ENCODE assay signal across 8 cellular contexts in genomic region chr11:68751331-68751856, GRCh38. TPM values are rescaled to one million over a fixed set of nuclear protein-coding genes. Genes with fewer than 3 reads are reported as not detected.
DNase-seq lines count a peak whose midpoint lies in the region; ATAC-seq lines count a peak whose summit lies in the region.

TESMIN (minus strand) TSS chr11:68751520; CDS start chr11:68750660, 860 bp downstream.

- peaks cover 11% of the 10 kb centered on the region for H3K4me1 Mint-ChIP-seq in activated CD4-positive, alpha-beta memory T cell treated with anti-CD3 and anti-CD28 coated beads, Interleukin-2, amount 10 ng/mL, durations not matched to agents 7 days and 5 days

- H3K36me3 ChIP-seq in ectodermal cell (ENCODE audit: control insufficient read depth, insufficient read depth, low read length), result no peaks in the 10 kb centered on the region

- no peak within 1 kb of the TSS for H3K27ac Mint-ChIP-seq in activated CD4-positive, alpha-beta memory T cell treated with anti-CD3 and anti-CD28 coated beads, Interleukin-2, amount 10 ng/mL, durations not matched to agents 7 days and 5 days

- peaks cover 7% of the 10 kb centered on the region for H3K4me1 ChIP-seq in ectodermal cell (ENCODE audit: control insufficient read depth, insufficient read depth, low read length)

- POLR2A ChIA-PET in activated CD4-positive, alpha-beta memory T cell treated with anti-CD3 and anti-CD28 coated beads, Interleukin-2, amount 10 ng/mL, durations not matched to agents 7 days and 5 days (lab: Charles Lee), result no interaction called here

- 4% methylated on average over 42 of the region's 42 CpGs for WGBS in ectodermal cell, 2 experiments

- CTCF ChIA-PET in activated CD4-positive, alpha-beta memory T cell treated with anti-CD3 and anti-CD28 coated beads, Interleukin-2, amount 10 ng/mL, durations not matched to agents 7 days and 5 days (lab: Charles Lee), result interaction anchor here (1.4 kb wide), 1 partner anchor 19 kb away, joined by 3 read pairs; no protein-coding TSS in a partner anchor

- ATAC-seq in HG03103 (IDR thresholded peaks at IDR 0.05; ENCODE audit: low read depth, unreplicated experiment) (peak; percentile 80), GM19467 (IDR thresholded peaks at IDR 0.05; ENCODE audit: unreplicated experiment) (no peak)

- H3K27me3 ChIP-seq in ectodermal cell (ENCODE audit: control insufficient read depth, insufficient read depth, low read length, poor library complexity, severe bottlenecking), result peaks cover 15% of the 10 kb centered on the region

- H3K27me3 Mint-ChIP-seq in activated CD4-positive, alpha-beta memory T cell treated with anti-CD3 and anti-CD28 coated beads, Interleukin-2, amount 10 ng/mL, durations not matched to agents 7 days and 5 days, result no peaks in the 10 kb centered on the region

- no peaks in the 10 kb centered on the region for H3K9me3 ChIP-seq in ectodermal cell (ENCODE audit: control insufficient read depth, low read length)

- peak within 1 kb of the TSS; percentile 46 for H3K4me3 ChIP-seq in ectodermal cell (ENCODE audit: insufficient read depth, low read depth, low read length)

- peak within 1 kb of the TSS; percentile 61 for H3K4me3 Mint-ChIP-seq in activated CD4-positive, alpha-beta memory T cell treated with anti-CD3 and anti-CD28 coated beads, Interleukin-2, amount 10 ng/mL, durations not matched to agents 7 days and 5 days

- no peaks in the 10 kb centered on the region for H3K9me3 Mint-ChIP-seq in activated CD4-positive, alpha-beta memory T cell treated with anti-CD3 and anti-CD28 coated beads, Interleukin-2, amount 10 ng/mL, durations not matched to agents 7 days and 5 days

- peaks cover 11% of the 10 kb centered on the region for H3K36me3 Mint-ChIP-seq in activated CD4-positive, alpha-beta memory T cell treated with anti-CD3 and anti-CD28 coated beads, Interleukin-2, amount 10 ng/mL, durations not matched to agents 7 days and 5 days (ENCODE audit: low read depth)

- DNase-seq in COR-L47 (lab: John Stamatoyannopoulos, UW) (peak; percentile 28), NCI-H82 treated with DMSO at 0.1 percent for 48 hours (lab: John Stamatoyannopoulos, UW; ENCODE audit: unreplicated experiment) (peak; percentile 37), lung microvascular endothelial cell (ENCODE audit: low read depth in 2 of 2) (peak; percentile 76 to 90)
- peak; percentile 95 for DNase-seq in activated CD4-positive, alpha-beta memory T cell treated with anti-CD3 and anti-CD28 coated beads, Interleukin-2, amount 10 ng/mL, durations not matched to agents 7 days and 5 days
- peak; percentile 81 for DNase-seq in stimulated activated CD8-positive, alpha-beta memory T cell treated with anti-CD3 and anti-CD28 coated beads, Interleukin-12 subunit alpha, Interleukin-12 subunit beta, amount 100 ng/mL, for 4 hours (ENCODE audit: low read depth)

- H3K27ac ChIP-seq in ectodermal cell (ENCODE audit: insufficient read depth, low read depth, low read length, poor library complexity, severe bottlenecking), result no peak within 1 kb of the TSS

RNA-seq across cellular contexts. Expression of gene TESMIN, which starts in this region (rescaled TPM):
- 10 to 100 TPM; 12.3 to 13.8 TPM for total RNA-seq in activated CD4-positive, alpha-beta memory T cell treated with anti-CD3 and anti-CD28 coated beads, Interleukin-2, amount 10 ng/mL, durations not matched to agents 7 days and 5 days
- polyA plus RNA-seq in ectodermal cell (2013, experiment 1 of 4), result 6.2 TPM
- 4.8 TPM for polyA plus RNA-seq in ectodermal cell (2013, experiment 2 of 4)
- polyA plus RNA-seq in ectodermal cell (2013, experiment 3 of 4), result 7.0 TPM
- polyA plus RNA-seq in ectodermal cell (2013, experiment 4 of 4), result 8.0 TPM
- 0.79 and 1.7 TPM in 2 replicates for total RNA-seq in lung microvascular endothelial cell

Comparison
In these comparisons a context has a peak if more than half of its experiments do, and no peak if none do; other contexts are left out.
1. DNase-seq: peak in every context shown above with its lines; median percentile 95 in activated CD4-positive, alpha-beta memory T cell treated with anti-CD3 and anti-CD28 coated beads, Interleukin-2, amount 10 ng/mL, durations not matched to agents 7 days and 5 days; 83 in lung microvascular endothelial cell; 81 in stimulated activated CD8-positive, alpha-beta memory T cell treated with anti-CD3 and anti-CD28 coated beads, Interleukin-12 subunit alpha, Interleukin-12 subunit beta, amount 100 ng/mL, for 4 hours; 37 in NCI-H82 treated with DMSO at 0.1 percent for 48 hours; 28 in COR-L47.